8 cellular contexts compared by ENCODE assay signal in genomic region chr2:24076849-24077534, GRCh38. TPM values are rescaled to one million over a fixed set of nuclear protein-coding genes. Genes with fewer than 3 reads are reported as not detected.
DNase-seq lines count a peak whose midpoint lies in the region; ATAC-seq and TF ChIP-seq lines count a peak whose summit lies in the region.

No MANE protein-coding gene starts in this region.

- peak overlapping the region; percentile 52 for H3K27ac Mint-ChIP-seq in activated T-helper 1 cell treated with anti-CD3 and anti-CD28 coated beads, Interleukin-12 subunit alpha, Interleukin-12 subunit beta, Interleukin-2, Interleukin-4 antibody, amounts not matched to agents 30 ng/mL and 10 ng/mL and 1 ng/mL, durations not matched to agents 14 hours and 24 hours and 36 hours

- DNase-seq in AG10803 (ENCODE audit: low read depth): peak; percentile 16
- DNase-seq in activated T-helper 1 cell treated with anti-CD3 and anti-CD28 coated beads, Interleukin-12 subunit alpha, Interleukin-12 subunit beta, Interleukin-2, Interleukin-4 antibody, amounts not matched to agents 30 ng/mL and 10 ng/mL and 1 ng/mL, durations not matched to agents 14 hours and 24 hours and 36 hours (ENCODE audit: low spot score): no peak
- DNase-seq in Right ventricle myocardium superior: peak; percentile 49
- DNase-seq in posterior vena cava (ENCODE audit: low spot score): peak; percentile 85
- no peak for DNase-seq in NCI-H446 treated with DMSO at 0.1 percent for 48 hours (lab: John Stamatoyannopoulos, UW)
- DNase-seq in T1000 (lab: John Stamatoyannopoulos, UW): no peak

- peak overlapping the region; percentile 98 for H3K4me3 ChIP-seq in AG10803 (ENCODE audit: low read length)

- no peak for TF ChIP-seq CTCF in AG10803 (conservative IDR thresholded peaks at IDR 0.05; ENCODE audit: low read length)

- H3K9me3 Mint-ChIP-seq in activated T-helper 1 cell treated with anti-CD3 and anti-CD28 coated beads, Interleukin-12 subunit alpha, Interleukin-12 subunit beta, Interleukin-2, Interleukin-4 antibody, amounts not matched to agents 30 ng/mL and 10 ng/mL and 1 ng/mL, durations not matched to agents 14 hours and 24 hours and 36 hours: no peaks in the 10 kb centered on the region

- intact Hi-C loops in activated T-helper 1 cell treated with anti-CD3 and anti-CD28 coated beads, Interleukin-12 subunit alpha, Interleukin-12 subunit beta, Interleukin-2, Interleukin-4 antibody, amounts not matched to agents 30 ng/mL and 10 ng/mL and 1 ng/mL, durations not matched to agents 14 hours and 24 hours and 36 hours (cut with micrococcal nuclease): loop anchor here (1.0 to 5.0 kb wide), 9 partner anchors 7 to 715 kb away; partner anchors contain the start of genes ATAD2B, CENPO, FAM228B and ITSN2
- intact Hi-C loops in Right ventricle myocardium superior (cut with DNase I) (loop anchor here (5.0 kb wide), 1 partner anchor 150 kb away; the partner anchor contains the start of gene ATAD2B), posterior vena cava (cut with DNase I) (no loop called here)

- H3K36me3 Mint-ChIP-seq in activated T-helper 1 cell treated with anti-CD3 and anti-CD28 coated beads, Interleukin-12 subunit alpha, Interleukin-12 subunit beta, Interleukin-2, Interleukin-4 antibody, amounts not matched to agents 30 ng/mL and 10 ng/mL and 1 ng/mL, durations not matched to agents 14 hours and 24 hours and 36 hours (ENCODE audit: low read depth): peaks cover 17% of the 10 kb centered on the region

- peak; percentile 23 for ATAC-seq in GM18867 (IDR thresholded peaks at IDR 0.05; ENCODE audit: unreplicated experiment)
- ATAC-seq in HG03521 (IDR thresholded peaks at IDR 0.05; ENCODE audit: unreplicated experiment): peak; percentile 7
- peak; percentile 15 for ATAC-seq in Right ventricle myocardium superior (ENCODE audit: poor library complexity)

- H3K4me3 Mint-ChIP-seq in activated T-helper 1 cell treated with anti-CD3 and anti-CD28 coated beads, Interleukin-12 subunit alpha, Interleukin-12 subunit beta, Interleukin-2, Interleukin-4 antibody, amounts not matched to agents 30 ng/mL and 10 ng/mL and 1 ng/mL, durations not matched to agents 14 hours and 24 hours and 36 hours: peak overlapping the region; percentile 98

- peaks cover 2% of the 10 kb centered on the region for H3K27me3 Mint-ChIP-seq in activated T-helper 1 cell treated with anti-CD3 and anti-CD28 coated beads, Interleukin-12 subunit alpha, Interleukin-12 subunit beta, Interleukin-2, Interleukin-4 antibody, amounts not matched to agents 30 ng/mL and 10 ng/mL and 1 ng/mL, durations not matched to agents 14 hours and 24 hours and 36 hours (ENCODE audit: insufficient read depth)

- H3K4me1 Mint-ChIP-seq in activated T-helper 1 cell treated with anti-CD3 and anti-CD28 coated beads, Interleukin-12 subunit alpha, Interleukin-12 subunit beta, Interleukin-2, Interleukin-4 antibody, amounts not matched to agents 30 ng/mL and 10 ng/mL and 1 ng/mL, durations not matched to agents 14 hours and 24 hours and 36 hours (ENCODE audit: low read depth): peaks cover 33% of the 10 kb centered on the region

RNA-seq across cellular contexts. Expression of gene SF3B6, which starts 0.9 kb away (rescaled TPM):
- total RNA-seq in activated T-helper 1 cell treated with anti-CD3 and anti-CD28 coated beads, Interleukin-12 subunit alpha, Interleukin-12 subunit beta, Interleukin-2, Interleukin-4 antibody, amounts not matched to agents 30 ng/mL and 10 ng/mL and 1 ng/mL, durations not matched to agents 14 hours and 24 hours and 36 hours: 128 and 145 TPM in 2 replicates
- 47.7 TPM for total RNA-seq in Right ventricle myocardium superior
- 10 to 100 TPM; 59.3 to 66.7 TPM for total RNA-seq in posterior vena cava

RNA-seq across cellular contexts. Expression of gene TP53I3, which starts 7.6 kb away (rescaled TPM):
- 0.70 and 0.96 TPM in 2 replicates for total RNA-seq in activated T-helper 1 cell treated with anti-CD3 and anti-CD28 coated beads, Interleukin-12 subunit alpha, Interleukin-12 subunit beta, Interleukin-2, Interleukin-4 antibody, amounts not matched to agents 30 ng/mL and 10 ng/mL and 1 ng/mL, durations not matched to agents 14 hours and 24 hours and 36 hours
- total RNA-seq in Right ventricle myocardium superior: 15.4 TPM
- 10 to 100 TPM in 1 of 2 donors, 1 to 10 TPM in 1; 9.8 to 23.5 TPM for total RNA-seq in posterior vena cava

RNA-seq across cellular contexts. Expression of gene FKBP1B, which starts 27.5 kb away (rescaled TPM):
- 0.47 and 0.71 TPM in 2 replicates for total RNA-seq in activated T-helper 1 cell treated with anti-CD3 and anti-CD28 coated beads, Interleukin-12 subunit alpha, Interleukin-12 subunit beta, Interleukin-2, Interleukin-4 antibody, amounts not matched to agents 30 ng/mL and 10 ng/mL and 1 ng/mL, durations not matched to agents 14 hours and 24 hours and 36 hours
- 3.1 TPM for total RNA-seq in Right ventricle myocardium superior
- 1 to 10 TPM; 3.9 to 5.9 TPM for total RNA-seq in posterior vena cava

RNA-seq across cellular contexts. Expression of gene WDCP, which starts 29.8 kb away (rescaled TPM):
- total RNA-seq in activated T-helper 1 cell treated with anti-CD3 and anti-CD28 coated beads, Interleukin-12 subunit alpha, Interleukin-12 subunit beta, Interleukin-2, Interleukin-4 antibody, amounts not matched to agents 30 ng/mL and 10 ng/mL and 1 ng/mL, durations not matched to agents 14 hours and 24 hours and 36 hours: 21.9 and 23.1 TPM in 2 replicates
- total RNA-seq in Right ventricle myocardium superior (7.3 TPM), posterior vena cava (1 to 10 TPM; 5.6 to 5.7 TPM)

RNA-seq across cellular contexts. Expression of gene PFN4, which starts 46.1 kb away (rescaled TPM):
- total RNA-seq in activated T-helper 1 cell treated with anti-CD3 and anti-CD28 coated beads, Interleukin-12 subunit alpha, Interleukin-12 subunit beta, Interleukin-2, Interleukin-4 antibody, amounts not matched to agents 30 ng/mL and 10 ng/mL and 1 ng/mL, durations not matched to agents 14 hours and 24 hours and 36 hours: not detected in 2 replicates
- total RNA-seq in Right ventricle myocardium superior (0.46 TPM), posterior vena cava (1 to 10 TPM in 1 of 2 donors, under 1 TPM in 1; 0.67 to 1.0 TPM)

Comparison
In these comparisons a context has a peak if more than half of its experiments do, and no peak if none do; other contexts are left out.
1. DNase-seq: peak in AG10803 (single experiment), Right ventricle myocardium superior (single experiment) and posterior vena cava (single experiment); none in activated T-helper 1 cell treated with anti-CD3 and anti-CD28 coated beads, Interleukin-12 subunit alpha, Interleukin-12 subunit beta, Interleukin-2, Interleukin-4 antibody, amounts not matched to agents 30 ng/mL and 10 ng/mL and 1 ng/mL, durations not matched to agents 14 hours and 24 hours and 36 hours (single experiment), NCI-H446 treated with DMSO at 0.1 percent for 48 hours (single experiment) and T1000 (single experiment).
2. intact Hi-C loops: an anchor here in activated T-helper 1 cell treated with anti-CD3 and anti-CD28 coated beads, Interleukin-12 subunit alpha, Interleukin-12 subunit beta, Interleukin-2, Interleukin-4 antibody, amounts not matched to agents 30 ng/mL and 10 ng/mL and 1 ng/mL, durations not matched to agents 14 hours and 24 hours and 36 hours (1.0 to 5.0 kb wide) and Right ventricle myocardium superior (5.0 kb wide); none called in posterior vena cava.
3. Peak in every context shown above with its lines, with median percentiles within 50 percentile points of each other: ATAC-seq.